8 cellular contexts compared by ENCODE assay signal in the genomic region with DNA sequence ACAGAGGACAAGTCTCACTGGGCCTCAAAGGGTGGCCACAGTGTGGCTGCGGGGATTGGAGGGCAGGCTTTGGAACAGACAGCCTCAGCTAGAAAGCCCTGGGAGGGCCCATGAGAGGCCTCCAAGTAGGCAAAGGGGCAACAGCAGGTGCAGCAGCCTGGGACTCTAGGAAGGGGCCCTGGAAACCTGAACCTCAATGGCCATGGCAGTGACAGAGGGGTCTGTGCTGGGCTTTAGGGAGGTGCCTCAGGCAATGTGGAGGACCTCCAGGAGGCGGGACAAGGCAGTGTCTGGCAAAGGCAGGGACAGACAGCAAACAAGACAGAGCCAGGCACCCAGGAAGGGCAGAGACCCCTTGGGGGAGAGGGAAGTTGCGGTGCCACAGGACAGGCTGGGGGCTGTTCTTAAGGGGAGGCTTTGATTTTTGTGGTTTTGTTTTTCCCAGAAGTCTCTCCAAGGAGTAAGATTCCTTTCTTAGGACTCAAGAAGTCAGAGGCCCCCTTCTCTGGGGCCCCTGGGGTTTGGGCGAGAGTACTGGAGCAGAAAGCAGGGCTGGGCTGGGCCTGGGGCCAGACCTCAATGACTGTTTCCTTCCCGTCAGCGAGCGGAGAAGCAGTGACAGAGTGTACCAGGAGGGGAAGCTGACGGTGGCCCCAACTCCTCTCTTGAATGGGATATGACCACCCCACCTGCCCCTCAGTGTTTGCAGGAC. TPM values are rescaled to one million over a fixed set of nuclear protein-coding genes. Genes with fewer than 3 reads are reported as not detected.
DNase-seq lines count a peak whose midpoint lies in the region; ATAC-seq and TF ChIP-seq lines count a peak whose summit lies in the region.

No MANE protein-coding gene starts in this region.

- H3K4me1 Mint-ChIP-seq in activated naive CD4-positive, alpha-beta T cell treated with anti-CD3 and anti-CD28 coated beads for 36 hours (ENCODE audit: low read depth): peaks cover 47% of the 10 kb centered on the region
- H3K4me1 Mint-ChIP-seq in natural killer cell treated with Interleukin-12 subunit alpha and Interleukin-12 subunit beta and Interleukin-15 and Interleukin-18, amount 100 ng/mL, for 72 hours (ENCODE audit: low read depth in 2 of 2): peaks cover 8% of the 10 kb centered on the region in 2 donors
- peaks cover 1% of the 10 kb centered on the region for H3K4me1 Mint-ChIP-seq in progenitor cell of endocrine pancreas (ENCODE audit: low read depth)

- H3K27me3 Mint-ChIP-seq in activated naive CD4-positive, alpha-beta T cell treated with anti-CD3 and anti-CD28 coated beads for 36 hours (ENCODE audit: low read depth): no peaks in the 10 kb centered on the region
- peaks cover 9 to 14% of the 10 kb centered on the region in 2 donors for H3K27me3 Mint-ChIP-seq in natural killer cell treated with Interleukin-12 subunit alpha and Interleukin-12 subunit beta and Interleukin-15 and Interleukin-18, amount 100 ng/mL, for 72 hours
- peaks cover 6% of the 10 kb centered on the region for H3K27me3 Mint-ChIP-seq in progenitor cell of endocrine pancreas

- CTCF ChIA-PET in activated naive CD4-positive, alpha-beta T cell treated with anti-CD3 and anti-CD28 coated beads for 36 hours (lab: Charles Lee): interaction anchor here (1.0 to 2.2 kb wide), 4 partner anchors 9 to 65 kb away, joined by 3 to 13 read pairs (median 5); partner anchors contain the start of gene PML

- peak in 1 of 2 donors; percentile 43 for ATAC-seq in natural killer cell treated with Interleukin-12 subunit alpha and Interleukin-12 subunit beta and Interleukin-15 and Interleukin-18, amount 100 ng/mL, for 72 hours

- H3K27ac Mint-ChIP-seq in activated naive CD4-positive, alpha-beta T cell treated with anti-CD3 and anti-CD28 coated beads for 36 hours: peak overlapping the region; percentile 85
- peak overlapping the region; percentile 28 to 51 for H3K27ac Mint-ChIP-seq in natural killer cell treated with Interleukin-12 subunit alpha and Interleukin-12 subunit beta and Interleukin-15 and Interleukin-18, amount 100 ng/mL, for 72 hours
- H3K27ac Mint-ChIP-seq in progenitor cell of endocrine pancreas: no peak overlapping the region

- no peaks in the 10 kb centered on the region for H3K9me3 Mint-ChIP-seq in activated naive CD4-positive, alpha-beta T cell treated with anti-CD3 and anti-CD28 coated beads for 36 hours
- no peaks in the 10 kb centered on the region for H3K9me3 Mint-ChIP-seq in natural killer cell treated with Interleukin-12 subunit alpha and Interleukin-12 subunit beta and Interleukin-15 and Interleukin-18, amount 100 ng/mL, for 72 hours
- H3K9me3 Mint-ChIP-seq in progenitor cell of endocrine pancreas (ENCODE audit: low read depth): no peaks in the 10 kb centered on the region

- TF ChIP-seq POLR2A in erythroblast (IDR thresholded peaks at IDR 0.05; ENCODE audit: low read length): no peak

- intact Hi-C loops in activated naive CD4-positive, alpha-beta T cell treated with anti-CD3 and anti-CD28 coated beads for 36 hours (cut with micrococcal nuclease): loop anchor here (1.0 kb wide), 1 partner anchor 10 kb away; the partner anchor contains the start of gene STOML1

- TF ChIP-seq CTCF in progenitor cell of endocrine pancreas (IDR thresholded peaks at IDR 0.05; ENCODE audit: unreplicated experiment): no peak

- H3K36me3 Mint-ChIP-seq in activated naive CD4-positive, alpha-beta T cell treated with anti-CD3 and anti-CD28 coated beads for 36 hours (ENCODE audit: low read depth): peaks cover 6% of the 10 kb centered on the region
- no peaks in the 10 kb centered on the region for H3K36me3 Mint-ChIP-seq in natural killer cell treated with Interleukin-12 subunit alpha and Interleukin-12 subunit beta and Interleukin-15 and Interleukin-18, amount 100 ng/mL, for 72 hours
- no peaks in the 10 kb centered on the region for H3K36me3 Mint-ChIP-seq in progenitor cell of endocrine pancreas (ENCODE audit: insufficient read depth)

- DNase-seq in activated naive CD4-positive, alpha-beta T cell treated with anti-CD3 and anti-CD28 coated beads for 36 hours: peak; percentile 87
- no peak for DNase-seq in activated naive CD4-positive, alpha-beta T cell treated with Interleukin-2 at 50 U/mL for 16 hours
- peak; percentile 76 for DNase-seq in T1000 (lab: John Stamatoyannopoulos, UW)
- peak; percentile 21 to 54 for DNase-seq in erythroblast (lab: John Stamatoyannopoulos, UW)
- no peak for DNase-seq in natural killer cell treated with Interleukin-12 subunit alpha and Interleukin-12 subunit beta and Interleukin-15 and Interleukin-18, amount 100 ng/mL, for 72 hours (ENCODE audit: low spot score)
- DNase-seq in progenitor cell of endocrine pancreas (ENCODE audit: low spot score, unreplicated experiment): no peak
- no peak for DNase-seq in NCI-H2107 (lab: John Stamatoyannopoulos, UW)
- DNase-seq in GM19238 (ENCODE audit: insufficient read length, low spot score): no peak

- H3K4me3 Mint-ChIP-seq in activated naive CD4-positive, alpha-beta T cell treated with anti-CD3 and anti-CD28 coated beads for 36 hours: peak overlapping the region; percentile 62
- peak overlapping the region; percentile 44 for H3K4me3 Mint-ChIP-seq in natural killer cell treated with Interleukin-12 subunit alpha and Interleukin-12 subunit beta and Interleukin-15 and Interleukin-18, amount 100 ng/mL, for 72 hours
- H3K4me3 Mint-ChIP-seq in progenitor cell of endocrine pancreas (ENCODE audit: low read depth): no peak overlapping the region

RNA-seq across cellular contexts. Expression of gene STOML1, which starts 9.7 kb away (rescaled TPM):
- 1 to 10 TPM; 8.7 to 9.5 TPM for total RNA-seq in activated naive CD4-positive, alpha-beta T cell treated with anti-CD3 and anti-CD28 coated beads for 36 hours
- total RNA-seq in natural killer cell treated with Interleukin-12 subunit alpha and Interleukin-12 subunit beta and Interleukin-15 and Interleukin-18, amount 100 ng/mL, for 72 hours: 10 to 100 TPM; 14.3 to 17.9 TPM
- 8.0 and 8.7 TPM in 2 replicates for total RNA-seq in progenitor cell of endocrine pancreas

RNA-seq across cellular contexts. Expression of gene PML, which starts 12.1 kb away (rescaled TPM):
- total RNA-seq in activated naive CD4-positive, alpha-beta T cell treated with anti-CD3 and anti-CD28 coated beads for 36 hours: 10 to 100 TPM; 69.6 to 70.2 TPM
- total RNA-seq in natural killer cell treated with Interleukin-12 subunit alpha and Interleukin-12 subunit beta and Interleukin-15 and Interleukin-18, amount 100 ng/mL, for 72 hours: 10 to 100 TPM; 62.6 to 72.3 TPM
- total RNA-seq in progenitor cell of endocrine pancreas: 27.8 and 29.9 TPM in 2 replicates

RNA-seq across cellular contexts. Expression of gene LOXL1, which starts 56.1 kb away (rescaled TPM):
- under 1 TPM; 0.25 to 0.55 TPM for total RNA-seq in activated naive CD4-positive, alpha-beta T cell treated with anti-CD3 and anti-CD28 coated beads for 36 hours
- total RNA-seq in natural killer cell treated with Interleukin-12 subunit alpha and Interleukin-12 subunit beta and Interleukin-15 and Interleukin-18, amount 100 ng/mL, for 72 hours: 1 to 10 TPM in 1 of 2 donors, under 1 TPM in 1; 0.36 to 4.3 TPM
- total RNA-seq in progenitor cell of endocrine pancreas: 17.1 and 17.4 TPM in 2 replicates

Comparison
In these comparisons a context has a peak if more than half of its experiments do, and no peak if none do; other contexts are left out.
1. DNase-seq: peak in activated naive CD4-positive, alpha-beta T cell treated with anti-CD3 and anti-CD28 coated beads for 36 hours (single experiment), T1000 (single experiment) and erythroblast (2 of 2); none in activated naive CD4-positive, alpha-beta T cell treated with Interleukin-2 at 50 U/mL for 16 hours (single experiment), natural killer cell treated with Interleukin-12 subunit alpha and Interleukin-12 subunit beta and Interleukin-15 and Interleukin-18, amount 100 ng/mL, for 72 hours (single experiment), progenitor cell of endocrine pancreas (single experiment), NCI-H2107 (single experiment) and GM19238 (single experiment).